Comparison of ENCODE assay signal across 18 cellular contexts in genomic region chr17:46129302-46129701, GRCh38.
DNase-seq lines count a peak whose midpoint lies in the region; ATAC-seq and TF ChIP-seq lines count a peak whose summit lies in the region.
"Had no signal": no experiment of that assay in that cellular context is flagged by ENCODE, and none has a peak within 500 bp of the region (broad histone marks: within the 10 kb centered on the region; RNA-seq: fewer than 3 reads in every experiment).

No MANE protein-coding gene starts in this region.

- H3K27me3 Mint-ChIP-seq in activated naive CD8-positive, alpha-beta T cell: no peaks in the 10 kb centered on the region
- no peaks in the 10 kb centered on the region for H3K27me3 Mint-ChIP-seq in activated naive CD8-positive, alpha-beta T cell treated with anti-CD3 and anti-CD28 coated beads, Interleukin-2, amount 50 U/mL, for 24 hours
- no peaks in the 10 kb centered on the region for H3K27me3 Mint-ChIP-seq in effector memory CD8-positive, alpha-beta T cell
- peaks cover 2% of the 10 kb centered on the region for H3K27me3 Mint-ChIP-seq in neural progenitor cell (ENCODE audit: insufficient read depth, low read depth)

- no peaks in the 10 kb centered on the region for H3K9me3 ChIP-seq in neural progenitor cell (ENCODE audit: low read depth)
- no peaks in the 10 kb centered on the region for H3K9me3 ChIP-seq in transverse colon
- H3K9me3 ChIP-seq: A549 had no signal

- TF ChIP-seq EP300 in transverse colon (IDR thresholded peaks at IDR 0.05; ENCODE audit: low read depth): no peak

- no peak overlapping the region for H3K9ac ChIP-seq in neural progenitor cell

- peak overlapping the region; percentile 1 for H3K4me3 Mint-ChIP-seq in activated naive CD8-positive, alpha-beta T cell
- no peak overlapping the region for H3K4me3 Mint-ChIP-seq in activated naive CD8-positive, alpha-beta T cell treated with anti-CD3 and anti-CD28 coated beads, Interleukin-2, amount 50 U/mL, for 24 hours
- peak overlapping the region in 1 of 2 donors; percentile 62 for H3K4me3 Mint-ChIP-seq in effector memory CD8-positive, alpha-beta T cell
- H3K4me3 Mint-ChIP-seq in neural progenitor cell: no peak overlapping the region
- H3K4me3 Mint-ChIP-seq: CD14-positive monocyte had no signal

- in situ Hi-C loops in transverse colon (cut with MboI; ENCODE audit: low pct_ligation_motif_present in 1 of 4, low pct_unique_long_range_greater_than_20kb in 1 of 4, low sequenced_read_pairs in 3 of 4): no loop called here

- H3K4me1 ChIP-seq in neural progenitor cell (peaks cover 44% of the 10 kb centered on the region), transverse colon (peaks cover 6 to 65% (median 16%) of the 10 kb centered on the region in 4 donors)

- H3K27ac ChIP-seq in neural progenitor cell (no peak overlapping the region), transverse colon (no peak overlapping the region)
- H3K27ac ChIP-seq: A549, RWPE1 had no signal

- H3K9me3 Mint-ChIP-seq in activated naive CD8-positive, alpha-beta T cell (ENCODE audit: low read depth): no peaks in the 10 kb centered on the region
- H3K9me3 Mint-ChIP-seq in activated naive CD8-positive, alpha-beta T cell treated with anti-CD3 and anti-CD28 coated beads, Interleukin-2, amount 50 U/mL, for 24 hours: no peaks in the 10 kb centered on the region
- H3K9me3 Mint-ChIP-seq in effector memory CD8-positive, alpha-beta T cell: no peaks in the 10 kb centered on the region
- H3K9me3 Mint-ChIP-seq in neural progenitor cell: peaks cover 12% of the 10 kb centered on the region
- H3K9me3 Mint-ChIP-seq: CD14-positive monocyte had no signal

- ATAC-seq in activated naive CD8-positive, alpha-beta T cell treated with anti-CD3 and anti-CD28 coated beads, Interleukin-2, amount 50 U/mL, for 24 hours: no peak
- ATAC-seq in effector memory CD8-positive, alpha-beta T cell (replicated peaks): no peak
- ATAC-seq: A549 had no signal

- peaks cover 15% of the 10 kb centered on the region for H3K36me3 Mint-ChIP-seq in activated naive CD8-positive, alpha-beta T cell
- peaks cover 29% of the 10 kb centered on the region for H3K36me3 Mint-ChIP-seq in activated naive CD8-positive, alpha-beta T cell treated with anti-CD3 and anti-CD28 coated beads, Interleukin-2, amount 50 U/mL, for 24 hours (ENCODE audit: low read depth)
- peaks cover 13% of the 10 kb centered on the region for H3K36me3 Mint-ChIP-seq in effector memory CD8-positive, alpha-beta T cell (ENCODE audit: insufficient read depth)
- peaks cover 36% of the 10 kb centered on the region for H3K36me3 Mint-ChIP-seq in neural progenitor cell

- peaks cover 99% of the 10 kb centered on the region for H3K79me2 ChIP-seq in neural progenitor cell (ENCODE audit: low read depth)

- peaks cover 97% of the 10 kb centered on the region for H4K20me1 ChIP-seq in neural progenitor cell (ENCODE audit: low read depth)

- no peak for DNase-seq in activated naive CD8-positive, alpha-beta T cell treated with anti-CD3 and anti-CD28 coated beads, Interleukin-2, amount 50 U/mL, for 24 hours
- DNase-seq in NCI-H69 (lab: John Stamatoyannopoulos, UW) (peak; percentile 28), neural progenitor cell (ENCODE audit: low spot score) (no peak), NCI-H510A (lab: John Stamatoyannopoulos, UW) (no peak), COLO829 (ENCODE audit: low spot score) (no peak), transverse colon (no peak)
- no peak for DNase-seq in effector memory CD8-positive, alpha-beta T cell
- DNase-seq: KBM-7; NCI-H1048; NCI-H2107; NCI-H226; NCI-H526 treated with DMSO at 0.1 percent for 48 hours; NK-92 treated with Interleukin-12 subunit alpha and Interleukin-12 subunit beta, amount 100 ng/mL, for 24 hours; OCI-M1 had no signal

- H3K27ac Mint-ChIP-seq in activated naive CD8-positive, alpha-beta T cell: peak overlapping the region; percentile 46
- H3K27ac Mint-ChIP-seq in activated naive CD8-positive, alpha-beta T cell treated with anti-CD3 and anti-CD28 coated beads, Interleukin-2, amount 50 U/mL, for 24 hours: no peak overlapping the region
- H3K27ac Mint-ChIP-seq in effector memory CD8-positive, alpha-beta T cell: peak overlapping the region; percentile 73 to 84
- H3K27ac Mint-ChIP-seq in neural progenitor cell: no peak overlapping the region

- H3K36me3 ChIP-seq in neural progenitor cell: no peaks in the 10 kb centered on the region
- no peaks in the 10 kb centered on the region for H3K36me3 ChIP-seq in transverse colon

- H3K4me1 Mint-ChIP-seq in activated naive CD8-positive, alpha-beta T cell (ENCODE audit: low read depth): peaks cover 91% of the 10 kb centered on the region
- peaks cover 87% of the 10 kb centered on the region for H3K4me1 Mint-ChIP-seq in activated naive CD8-positive, alpha-beta T cell treated with anti-CD3 and anti-CD28 coated beads, Interleukin-2, amount 50 U/mL, for 24 hours
- H3K4me1 Mint-ChIP-seq in effector memory CD8-positive, alpha-beta T cell (ENCODE audit: low read depth in 2 of 2): peaks cover 59 to 90% of the 10 kb centered on the region in 2 donors
- peaks cover 30% of the 10 kb centered on the region for H3K4me1 Mint-ChIP-seq in neural progenitor cell

- H2AFZ ChIP-seq in neural progenitor cell (replicated peaks): no peak overlapping the region

- no peak overlapping the region for H3K4me3 ChIP-seq in neural progenitor cell
- no peak overlapping the region for H3K4me3 ChIP-seq in transverse colon
- H3K4me3 ChIP-seq: A549 had no signal

- H3K27me3 ChIP-seq in neural progenitor cell: no peaks in the 10 kb centered on the region
- no peaks in the 10 kb centered on the region for H3K27me3 ChIP-seq in transverse colon

- 70 to 75% methylated on average over 2 of the region's 2 CpGs for WGBS in transverse colon (ENCODE audit: low coverage in 1 of 2), 2 donors

- H3K4me2 ChIP-seq in neural progenitor cell: peak overlapping the region; percentile 31
- H3K4me2 ChIP-seq: A549 had no signal

- TF ChIP-seq POLR2A in transverse colon (IDR thresholded peaks at IDR 0.05): no peak

- intact Hi-C loops in transverse colon (cut with DNase I; ENCODE audit: low total_unique reads): no loop called here

- H3F3A ChIP-seq in neural progenitor cell (ENCODE audit: low read depth): peaks cover 19% of the 10 kb centered on the region

- TF ChIP-seq CTCF in neural progenitor cell (IDR thresholded peaks at IDR 0.05): no peak
- TF ChIP-seq CTCF in transverse colon (IDR thresholded peaks at IDR 0.05): no peak

Comparison
In these comparisons a context has a peak if more than half of its experiments do, and no peak if none do; other contexts are left out.
1. H3K27ac Mint-ChIP-seq: peak in activated naive CD8-positive, alpha-beta T cell (single experiment) and effector memory CD8-positive, alpha-beta T cell (2 of 2); none in activated naive CD8-positive, alpha-beta T cell treated with anti-CD3 and anti-CD28 coated beads, Interleukin-2, amount 50 U/mL, for 24 hours (single experiment) and neural progenitor cell (single experiment).